8 cellular contexts compared by ENCODE assay signal in genomic region chr13:29847501-29847983, GRCh38. TPM values are rescaled to one million over a fixed set of nuclear protein-coding genes. Genes with fewer than 3 reads are reported as not detected.
DNase-seq lines count a peak whose midpoint lies in the region; ATAC-seq, FAIRE-seq and TF ChIP-seq lines count a peak whose summit lies in the region.

No MANE protein-coding gene starts in this region.

- TF ChIP-seq CTCF in IMR-90 (conservative IDR thresholded peaks at IDR 0.05; ENCODE audit: low read depth, low read length) (no peak), hepatocyte (IDR thresholded peaks at IDR 0.05; ENCODE audit: poor library complexity) (no peak), retinal pigment epithelial cell (conservative IDR thresholded peaks at IDR 0.05; ENCODE audit: low read depth, low read length) (no peak)

- dilution Hi-C loops in IMR-90 (cut with HindIII; ENCODE audit: low sequenced_read_pairs, unreplicated experiment): no loop called here

- no peak overlapping the region for H2AK9ac ChIP-seq in IMR-90 (replicated peaks; ENCODE audit: low read depth, low read length, poor library complexity)

- peak overlapping the region; percentile 68 for H3K23ac ChIP-seq in IMR-90 (ENCODE audit: low read depth, low read length)

- no peaks in the 10 kb centered on the region for H3K27me3 Mint-ChIP-seq in activated T-helper 1 cell treated with anti-CD3 and anti-CD28 coated beads, Interleukin-12 subunit alpha, Interleukin-12 subunit beta, Interleukin-2, Interleukin-4 antibody, amounts not matched to agents 30 ng/mL and 10 ng/mL and 1 ng/mL, durations not matched to agents 14 hours and 24 hours and 36 hours (ENCODE audit: insufficient read depth)

- H3K4me2 ChIP-seq in IMR-90 (ENCODE audit: low read depth, low read length) (peak overlapping the region; percentile 91), hepatocyte (peak overlapping the region; percentile 81)

- peaks cover 5% of the 10 kb centered on the region; the same call in 1 of the 2 replicates for H3K4me1 ChIP-seq in IMR-90 (ENCODE audit: control insufficient read depth, insufficient read depth, low read length)
- H3K4me1 ChIP-seq in hepatocyte (ENCODE audit: insufficient read depth): peaks cover 15% of the 10 kb centered on the region

- H3K9me3 ChIP-seq in IMR-90 (ENCODE audit: control insufficient read depth, insufficient read depth, low read length): no peaks in the 10 kb centered on the region
- no peaks in the 10 kb centered on the region for H3K9me3 ChIP-seq in hepatocyte (ENCODE audit: low read depth)

- peak overlapping the region; percentile 57 for H3K4ac ChIP-seq in IMR-90 (ENCODE audit: low read depth, low read length)

- no peaks in the 10 kb centered on the region for H3K9me2 ChIP-seq in hepatocyte (replicated peaks; ENCODE audit: insufficient read depth)

- no peak for ATAC-seq in IMR-90 (ENCODE audit: low read depth)

- H3K36me3 Mint-ChIP-seq in activated T-helper 1 cell treated with anti-CD3 and anti-CD28 coated beads, Interleukin-12 subunit alpha, Interleukin-12 subunit beta, Interleukin-2, Interleukin-4 antibody, amounts not matched to agents 30 ng/mL and 10 ng/mL and 1 ng/mL, durations not matched to agents 14 hours and 24 hours and 36 hours (ENCODE audit: low read depth): peaks cover 11% of the 10 kb centered on the region

- H3K9me3 Mint-ChIP-seq in activated T-helper 1 cell treated with anti-CD3 and anti-CD28 coated beads, Interleukin-12 subunit alpha, Interleukin-12 subunit beta, Interleukin-2, Interleukin-4 antibody, amounts not matched to agents 30 ng/mL and 10 ng/mL and 1 ng/mL, durations not matched to agents 14 hours and 24 hours and 36 hours: no peaks in the 10 kb centered on the region

- peak overlapping the region; percentile 46; the same call in 1 of the 2 replicates for H4K5ac ChIP-seq in IMR-90 (ENCODE audit: low read depth, low read length)

- H3K79me1 ChIP-seq in IMR-90 (ENCODE audit: low read depth in 1 of 2, low read length in 2 of 2): peaks cover 6 to 29% of the 10 kb centered on the region in 2 experiments; a peak in 3 of 4 replicates

- no peaks in the 10 kb centered on the region for H3K9me1 ChIP-seq in IMR-90 (ENCODE audit: insufficient read depth, low read length)

- no peaks in the 10 kb centered on the region for H3K27me3 ChIP-seq in IMR-90 (ENCODE audit: control insufficient read depth, insufficient read depth, low read length)
- no peaks in the 10 kb centered on the region for H3K27me3 ChIP-seq in hepatocyte

- H3K4me3 ChIP-seq in IMR-90 (ENCODE audit: insufficient read depth, low read depth, low read length): peak overlapping the region; percentile 82
- H3K4me3 ChIP-seq in hepatocyte: peak overlapping the region; percentile 73
- peak overlapping the region; percentile 31 for H3K4me3 ChIP-seq in retinal pigment epithelial cell (ENCODE audit: low read length)

- peak overlapping the region in 1 of 2 experiments; percentile 7; a peak in 2 of 4 replicates for H4K8ac ChIP-seq in IMR-90 (ENCODE audit: low read depth in 2 of 2, low read length in 2 of 2)

- CTCF ChIA-PET in IMR-90 (lab: Yijun Ruan, JAX): interaction anchor here (1.2 to 1.4 kb wide), 3 partner anchors 76 to 267 kb away, joined by 3 to 5 read pairs (median 4); no protein-coding TSS in a partner anchor

- peaks cover 35% of the 10 kb centered on the region for H3K4me1 Mint-ChIP-seq in activated T-helper 1 cell treated with anti-CD3 and anti-CD28 coated beads, Interleukin-12 subunit alpha, Interleukin-12 subunit beta, Interleukin-2, Interleukin-4 antibody, amounts not matched to agents 30 ng/mL and 10 ng/mL and 1 ng/mL, durations not matched to agents 14 hours and 24 hours and 36 hours (ENCODE audit: low read depth)

- H3K27ac ChIP-seq in IMR-90 (ENCODE audit: insufficient read depth, low read length) (peak overlapping the region; percentile 12), hepatocyte (peak overlapping the region; percentile 83)

- peaks cover 16% of the 10 kb centered on the region; the same call in 1 of the 2 replicates for H4K20me1 ChIP-seq in IMR-90 (ENCODE audit: insufficient read depth, low read length)
- peaks cover 45% of the 10 kb centered on the region for H4K20me1 ChIP-seq in hepatocyte (ENCODE audit: insufficient read depth, poor library complexity, severe bottlenecking)

- peak overlapping the region; percentile 42; the same call in 1 of the 2 replicates for H3K18ac ChIP-seq in IMR-90 (ENCODE audit: low read depth, low read length)

- intact Hi-C loops in IMR-90 (cut with micrococcal nuclease): loop anchor here (5.0 to 10.0 kb wide), 2 partner anchors 55 to 197 kb away; no protein-coding TSS in a partner anchor
- intact Hi-C loops in activated T-helper 1 cell treated with anti-CD3 and anti-CD28 coated beads, Interleukin-12 subunit alpha, Interleukin-12 subunit beta, Interleukin-2, Interleukin-4 antibody, amounts not matched to agents 30 ng/mL and 10 ng/mL and 1 ng/mL, durations not matched to agents 14 hours and 24 hours and 36 hours (cut with micrococcal nuclease): loop anchor here (2.0 to 10.0 kb wide), 4 partner anchors 17 to 525 kb away; no protein-coding TSS in a partner anchor

- FAIRE-seq in urothelium cell line (lab: Jason Lieb, UNC) (no peak), HTR-8/SVneo (lab: Jason Lieb, UNC) (no peak)

- H3K9ac ChIP-seq in IMR-90 (ENCODE audit: low read depth, low read length): peak overlapping the region; percentile 38

- TF ChIP-seq POLR2A in IMR-90 (IDR thresholded peaks at IDR 0.05; ENCODE audit: low read depth, low read length): no peak

- H2BK5ac ChIP-seq in IMR-90 (ENCODE audit: low read depth, low read length, poor library complexity, severe bottlenecking): peak overlapping the region; percentile 25

- no TSS peak for BruUV-seq in IMR-90 (replicated peaks; lab: Mats Ljungman, UMichigan)

- H3K79me2 ChIP-seq in hepatocyte: peaks cover 69% of the 10 kb centered on the region

- 0 out of 2 replicates have a peak overlapping the region, but pooled peaks have one; percentile 5 for H2AK5ac ChIP-seq in IMR-90 (ENCODE audit: low read depth, low read length)

- WGBS in IMR-90 (ENCODE audit: extremely low coverage in 2 of 2, insufficient read length in 1 of 2), 2 experiments: 0% methylated on average over 1 of the region's 13 CpGs; no CpG with 5 or more reads in 1 of the 2 experiments
- WGBS in hepatocyte (ENCODE audit: low lambda C conversion rate, missing lambda C conversion rate): 4% methylated on average over 13 of the region's 13 CpGs

- peak overlapping the region; percentile 88 for H3K4me3 Mint-ChIP-seq in activated T-helper 1 cell treated with anti-CD3 and anti-CD28 coated beads, Interleukin-12 subunit alpha, Interleukin-12 subunit beta, Interleukin-2, Interleukin-4 antibody, amounts not matched to agents 30 ng/mL and 10 ng/mL and 1 ng/mL, durations not matched to agents 14 hours and 24 hours and 36 hours

- TF ChIP-seq RAD21 in IMR-90 (IDR thresholded peaks at IDR 0.05; ENCODE audit: low read length): no peak

- peak overlapping the region; percentile 12 for H2BK120ac ChIP-seq in IMR-90 (ENCODE audit: low read depth, low read length)

- peak overlapping the region; percentile 68 for H3K27ac Mint-ChIP-seq in activated T-helper 1 cell treated with anti-CD3 and anti-CD28 coated beads, Interleukin-12 subunit alpha, Interleukin-12 subunit beta, Interleukin-2, Interleukin-4 antibody, amounts not matched to agents 30 ng/mL and 10 ng/mL and 1 ng/mL, durations not matched to agents 14 hours and 24 hours and 36 hours

- peak overlapping the region; percentile 30 for H2BK20ac ChIP-seq in IMR-90 (ENCODE audit: low read depth, low read length)

- POLR2A ChIA-PET in IMR-90 (lab: Charles Lee; ENCODE audit: unreplicated experiment): interaction anchor here (0.9 to 1.5 kb wide), 2 partner anchors 15 to 76 kb away, joined by 3 to 5 read pairs; no protein-coding TSS in a partner anchor

- in situ Hi-C loops in IMR-90 (cut with MboI; ENCODE audit: low sequenced_read_pairs): loop anchor here (5.0 kb wide), 1 partner anchor 270 kb away; no protein-coding TSS in a partner anchor

- peak overlapping the region; percentile 35 for H3K14ac ChIP-seq in IMR-90 (replicated peaks; ENCODE audit: low read depth, low read length)

- peak overlapping the region; percentile 9; the same call in 2 of the 3 replicates for H2BK15ac ChIP-seq in IMR-90 (ENCODE audit: low read depth, low read length)

- H3K36me3 ChIP-seq in IMR-90 (ENCODE audit: control insufficient read depth, insufficient read depth, low read length) (no peaks in the 10 kb centered on the region), hepatocyte (replicated peaks; ENCODE audit: insufficient read depth, low read depth) (no peaks in the 10 kb centered on the region)

- H2AFZ ChIP-seq in IMR-90 (replicated peaks; ENCODE audit: low read length, poor library complexity): peak overlapping the region; percentile 51
- peak overlapping the region; percentile 6 for H2AFZ ChIP-seq in hepatocyte

- peak overlapping the region; percentile 17; the same call in 1 of the 2 replicates for H3K56ac ChIP-seq in IMR-90 (ENCODE audit: extremely low read depth, insufficient read depth, low read length)

- peak overlapping the region; percentile 26; the same call in 1 of the 2 replicates for H4K91ac ChIP-seq in IMR-90 (ENCODE audit: insufficient read depth, low read depth, low read length)

- DNase-seq in COLO668 (lab: John Stamatoyannopoulos, UW; ENCODE audit: unreplicated experiment): peak; percentile 44
- peak; percentile 64 for DNase-seq in IMR-90
- DNase-seq in activated T-helper 1 cell treated with anti-CD3 and anti-CD28 coated beads, Interleukin-12 subunit alpha, Interleukin-12 subunit beta, Interleukin-2, Interleukin-4 antibody, amounts not matched to agents 30 ng/mL and 10 ng/mL and 1 ng/mL, durations not matched to agents 14 hours and 24 hours and 36 hours (ENCODE audit: low spot score): no peak
- peak; percentile 41 for DNase-seq in hepatocyte (ENCODE audit: low spot score)
- no peak for DNase-seq in retinal pigment epithelial cell (ENCODE audit: low read depth)
- DNase-seq in inferior parietal cortex (ENCODE audit: extremely low spot score): no peak
- no peak for DNase-seq in urothelium cell line (ENCODE audit: low spot score)
- no peak for DNase-seq in HTR-8/SVneo (ENCODE audit: insufficient read length, low spot score)

TF ChIP-seq in IMR-90, 13 proteins besides CTCF, POLR2A, EP300 and RAD21:
- TF ChIP-seq CHD1 (IDR thresholded peaks at IDR 0.05; ENCODE audit: low read depth, low read length): no peak
- peak; percentile 17; the same call in 1 of the 2 replicates for TF ChIP-seq MXI1 (IDR thresholded peaks at IDR 0.05; ENCODE audit: borderline replicate concordance, low read depth, low read length)

RNA-seq across cellular contexts. Expression of gene UBL3, which starts 2.9 kb away (rescaled TPM):
- total RNA-seq in IMR-90 (2012; rRNA removed): 19.9 and 30.3 TPM in 2 replicates
- polyA plus RNA-seq in IMR-90 (2012; rRNA removed): 14.3 and 16.0 TPM in 2 replicates
- polyA plus RNA-seq in IMR-90 (2012; cell fraction: cytosol; rRNA removed): 5.7 and 6.5 TPM in 2 replicates
- polyA plus RNA-seq in IMR-90 (2012; cell fraction: nucleus; rRNA removed; ENCODE audit: low replicate concordance): 3.5 and 7.6 TPM in 2 replicates
- 10.9 and 12.8 TPM in 2 replicates for total RNA-seq in activated T-helper 1 cell treated with anti-CD3 and anti-CD28 coated beads, Interleukin-12 subunit alpha, Interleukin-12 subunit beta, Interleukin-2, Interleukin-4 antibody, amounts not matched to agents 30 ng/mL and 10 ng/mL and 1 ng/mL, durations not matched to agents 14 hours and 24 hours and 36 hours
- 57.2 and 58.6 TPM in 2 replicates for total RNA-seq in hepatocyte
- polyA plus RNA-seq in hepatocyte: 27.7 and 29.5 TPM in 2 replicates

Comparison
In these comparisons a context has a peak if more than half of its experiments do, and no peak if none do; other contexts are left out.
1. DNase-seq: peak in COLO668 (single experiment), IMR-90 (single experiment) and hepatocyte (single experiment); none in activated T-helper 1 cell treated with anti-CD3 and anti-CD28 coated beads, Interleukin-12 subunit alpha, Interleukin-12 subunit beta, Interleukin-2, Interleukin-4 antibody, amounts not matched to agents 30 ng/mL and 10 ng/mL and 1 ng/mL, durations not matched to agents 14 hours and 24 hours and 36 hours (single experiment), retinal pigment epithelial cell (single experiment), inferior parietal cortex (single experiment), urothelium cell line (single experiment) and HTR-8/SVneo (single experiment).
2. H3K4me3 ChIP-seq: peak in every context shown above with its lines; median percentile 82 in IMR-90; 73 in hepatocyte; 31 in retinal pigment epithelial cell.